In genomic region chr2:130169896-130170295, GRCh38 we compare ENCODE assay signal across 22 cellular contexts. TPM values are rescaled to one million over a fixed set of nuclear protein-coding genes. Genes with fewer than 3 reads are reported as not detected.
A peak's percentile ranks its signal among the peaks of the same experiment; 100 is the strongest.
DNase-seq lines count a peak whose midpoint lies in the region; ATAC-seq and TF ChIP-seq lines count a peak whose summit lies in the region.
"Had no signal": no experiment of that assay in that cellular context is flagged by ENCODE, and none has a peak within 500 bp of the region (broad histone marks: within the 10 kb centered on the region; RNA-seq: fewer than 3 reads in every experiment).

No MANE protein-coding gene starts in this region.

- no peaks in the 10 kb centered on the region for H3K27me3 Mint-ChIP-seq in activated CD4-positive, alpha-beta T cell treated with anti-CD3 and anti-CD28 coated beads, Interleukin-2, amount 10 ng/mL, durations not matched to agents 24 days and 14 days
- H3K27me3 Mint-ChIP-seq in activated CD8-positive, alpha-beta T cell treated with anti-CD3 and anti-CD28 coated beads, Interleukin-2, amount 10 ng/mL, durations not matched to agents 7 days and 5 days (ENCODE audit: low read depth) = no peaks in the 10 kb centered on the region
- no peaks in the 10 kb centered on the region for H3K27me3 Mint-ChIP-seq in activated CD8-positive, alpha-beta T cell treated with anti-CD3 and anti-CD28 coated beads for 36 hours
- no peaks in the 10 kb centered on the region for H3K27me3 Mint-ChIP-seq in activated naive CD8-positive, alpha-beta T cell treated with anti-CD3 and anti-CD28 coated beads, Interleukin-2, amount 10 ng/mL, durations not matched to agents 7 days and 5 days
- no peaks in the 10 kb centered on the region for H3K27me3 Mint-ChIP-seq in activated naive CD8-positive, alpha-beta T cell treated with anti-CD3 and anti-CD28 coated beads for 36 hours
- no peaks in the 10 kb centered on the region for H3K27me3 Mint-ChIP-seq in natural killer cell treated with Interleukin-12 subunit alpha and Interleukin-12 subunit beta and Interleukin-15 and Interleukin-18, amount 100 ng/mL, for 72 hours
- H3K27me3 Mint-ChIP-seq: CD4-positive, alpha-beta memory T cell had no signal

- intact Hi-C loops in activated CD4-positive, alpha-beta T cell treated with anti-CD3 and anti-CD28 coated beads, Interleukin-2, amount 10 ng/mL, durations not matched to agents 24 days and 14 days (cut with micrococcal nuclease) = no loop called here
- intact Hi-C loops in activated CD8-positive, alpha-beta T cell treated with anti-CD3 and anti-CD28 coated beads for 36 hours (cut with micrococcal nuclease) = no loop called here

- peak overlapping the region; percentile 32 for H3K4me3 Mint-ChIP-seq in activated CD4-positive, alpha-beta T cell treated with anti-CD3 and anti-CD28 coated beads, Interleukin-2, amount 10 ng/mL, durations not matched to agents 24 days and 14 days
- peak overlapping the region; percentile 52 for H3K4me3 Mint-ChIP-seq in activated CD8-positive, alpha-beta T cell treated with anti-CD3 and anti-CD28 coated beads, Interleukin-2, amount 10 ng/mL, durations not matched to agents 7 days and 5 days
- no peak overlapping the region for H3K4me3 Mint-ChIP-seq in activated CD8-positive, alpha-beta T cell treated with anti-CD3 and anti-CD28 coated beads for 36 hours
- peak overlapping the region; percentile 66 for H3K4me3 Mint-ChIP-seq in activated naive CD8-positive, alpha-beta T cell treated with anti-CD3 and anti-CD28 coated beads, Interleukin-2, amount 10 ng/mL, durations not matched to agents 7 days and 5 days
- H3K4me3 Mint-ChIP-seq in activated naive CD8-positive, alpha-beta T cell treated with anti-CD3 and anti-CD28 coated beads for 36 hours = no peak overlapping the region
- peak overlapping the region; percentile 49 for H3K4me3 Mint-ChIP-seq in natural killer cell treated with Interleukin-12 subunit alpha and Interleukin-12 subunit beta and Interleukin-15 and Interleukin-18, amount 100 ng/mL, for 72 hours
- H3K4me3 Mint-ChIP-seq: CD4-positive, alpha-beta memory T cell had no signal

- DNase-seq in activated CD4-positive, alpha-beta T cell treated with anti-CD3 and anti-CD28 coated beads, Interleukin-2, amount 10 ng/mL, durations not matched to agents 24 days and 14 days = no peak
- DNase-seq in activated CD4-positive, alpha-beta T cell treated with anti-CD3 and anti-CD28 coated beads, Interleukin-2, amount 50 U/mL, for 4 hours = no peak
- no peak for DNase-seq in activated CD8-positive, alpha-beta T cell treated with anti-CD3 and anti-CD28 coated beads, Interleukin-2, amount 10 ng/mL, durations not matched to agents 7 days and 5 days
- no peak for DNase-seq in activated CD8-positive, alpha-beta T cell treated with anti-CD3 and anti-CD28 coated beads for 36 hours
- DNase-seq in activated naive CD8-positive, alpha-beta T cell treated with anti-CD3 and anti-CD28 coated beads, Interleukin-2, amount 10 ng/mL, durations not matched to agents 7 days and 5 days = no peak
- DNase-seq in activated naive CD8-positive, alpha-beta T cell treated with anti-CD3 and anti-CD28 coated beads for 36 hours = no peak
- DNase-seq in natural killer cell treated with Interleukin-12 subunit alpha and Interleukin-12 subunit beta and Interleukin-15 and Interleukin-18, amount 100 ng/mL, for 72 hours (ENCODE audit: low spot score) = no peak
- no peak for DNase-seq in medulla oblongata (ENCODE audit: extremely low spot score)
- DNase-seq: 8988T; ACHN; AML-193; BE2C; Calu3; CD4-positive, alpha-beta memory T cell; COR-L47; DMS153; DND-41; GM23248; H7; HCEC 1CT had no signal

- H3K27ac Mint-ChIP-seq in activated CD4-positive, alpha-beta T cell treated with anti-CD3 and anti-CD28 coated beads, Interleukin-2, amount 10 ng/mL, durations not matched to agents 24 days and 14 days = no peak overlapping the region
- H3K27ac Mint-ChIP-seq in activated CD8-positive, alpha-beta T cell treated with anti-CD3 and anti-CD28 coated beads, Interleukin-2, amount 10 ng/mL, durations not matched to agents 7 days and 5 days = peak overlapping the region; percentile 79
- no peak overlapping the region for H3K27ac Mint-ChIP-seq in activated CD8-positive, alpha-beta T cell treated with anti-CD3 and anti-CD28 coated beads for 36 hours
- H3K27ac Mint-ChIP-seq in activated naive CD8-positive, alpha-beta T cell treated with anti-CD3 and anti-CD28 coated beads, Interleukin-2, amount 10 ng/mL, durations not matched to agents 7 days and 5 days = peak overlapping the region; percentile 84
- no peak overlapping the region for H3K27ac Mint-ChIP-seq in activated naive CD8-positive, alpha-beta T cell treated with anti-CD3 and anti-CD28 coated beads for 36 hours
- peak overlapping the region; percentile 70 to 88 for H3K27ac Mint-ChIP-seq in natural killer cell treated with Interleukin-12 subunit alpha and Interleukin-12 subunit beta and Interleukin-15 and Interleukin-18, amount 100 ng/mL, for 72 hours

- H3K4me1 Mint-ChIP-seq in activated CD4-positive, alpha-beta T cell treated with anti-CD3 and anti-CD28 coated beads, Interleukin-2, amount 10 ng/mL, durations not matched to agents 24 days and 14 days = peaks cover 12% of the 10 kb centered on the region
- peaks cover 33% of the 10 kb centered on the region for H3K4me1 Mint-ChIP-seq in activated CD8-positive, alpha-beta T cell treated with anti-CD3 and anti-CD28 coated beads, Interleukin-2, amount 10 ng/mL, durations not matched to agents 7 days and 5 days (ENCODE audit: low read depth)
- peaks cover 6% of the 10 kb centered on the region for H3K4me1 Mint-ChIP-seq in activated CD8-positive, alpha-beta T cell treated with anti-CD3 and anti-CD28 coated beads for 36 hours (ENCODE audit: low read depth)
- H3K4me1 Mint-ChIP-seq in activated naive CD8-positive, alpha-beta T cell treated with anti-CD3 and anti-CD28 coated beads, Interleukin-2, amount 10 ng/mL, durations not matched to agents 7 days and 5 days = peaks cover 17% of the 10 kb centered on the region
- H3K4me1 Mint-ChIP-seq in activated naive CD8-positive, alpha-beta T cell treated with anti-CD3 and anti-CD28 coated beads for 36 hours = no peaks in the 10 kb centered on the region
- H3K4me1 Mint-ChIP-seq in natural killer cell treated with Interleukin-12 subunit alpha and Interleukin-12 subunit beta and Interleukin-15 and Interleukin-18, amount 100 ng/mL, for 72 hours (ENCODE audit: low read depth in 2 of 2) = peaks cover 12 to 16% of the 10 kb centered on the region in 2 donors
- H3K4me1 Mint-ChIP-seq: CD4-positive, alpha-beta memory T cell had no signal

- no peak for ATAC-seq in activated CD8-positive, alpha-beta T cell treated with anti-CD3 and anti-CD28 coated beads, Interleukin-2, amount 10 ng/mL, durations not matched to agents 7 days and 5 days
- ATAC-seq in activated CD8-positive, alpha-beta T cell treated with anti-CD3 and anti-CD28 coated beads for 36 hours = no peak
- ATAC-seq in activated naive CD8-positive, alpha-beta T cell treated with anti-CD3 and anti-CD28 coated beads, Interleukin-2, amount 10 ng/mL, durations not matched to agents 7 days and 5 days (ENCODE audit: low read depth) = no peak
- no peak for ATAC-seq in natural killer cell treated with Interleukin-12 subunit alpha and Interleukin-12 subunit beta and Interleukin-15 and Interleukin-18, amount 100 ng/mL, for 72 hours
- ATAC-seq: A549 had no signal

- POLR2A ChIA-PET in activated CD8-positive, alpha-beta T cell treated with anti-CD3 and anti-CD28 coated beads, Interleukin-2, amount 10 ng/mL, durations not matched to agents 7 days and 5 days (lab: Charles Lee) = interaction anchor here (1.2 to 1.8 kb wide), 2 partner anchors 11 kb away, joined by 5 to 8 read pairs; partner anchors contain the start of gene SMPD4
- POLR2A ChIA-PET in activated CD8-positive, alpha-beta T cell treated with anti-CD3 and anti-CD28 coated beads for 36 hours (lab: Charles Lee) = interaction anchor here (1.5 to 1.7 kb wide), 2 partner anchors 11 kb away, joined by 4 to 7 read pairs; no protein-coding TSS in a partner anchor
- POLR2A ChIA-PET in activated naive CD8-positive, alpha-beta T cell treated with anti-CD3 and anti-CD28 coated beads, Interleukin-2, amount 10 ng/mL, durations not matched to agents 7 days and 5 days (lab: Charles Lee) = interaction anchor here (1.2 to 3.5 kb wide), 2 partner anchors 11 to 12 kb away, joined by 4 to 26 read pairs; partner anchors contain the start of genes MZT2B and SMPD4

- H3K36me3 Mint-ChIP-seq in activated CD4-positive, alpha-beta T cell treated with anti-CD3 and anti-CD28 coated beads, Interleukin-2, amount 10 ng/mL, durations not matched to agents 24 days and 14 days (ENCODE audit: low read depth) = peaks cover 44% of the 10 kb centered on the region
- peaks cover 44% of the 10 kb centered on the region for H3K36me3 Mint-ChIP-seq in activated CD8-positive, alpha-beta T cell treated with anti-CD3 and anti-CD28 coated beads, Interleukin-2, amount 10 ng/mL, durations not matched to agents 7 days and 5 days (ENCODE audit: low read depth)
- peaks cover 33% of the 10 kb centered on the region for H3K36me3 Mint-ChIP-seq in activated CD8-positive, alpha-beta T cell treated with anti-CD3 and anti-CD28 coated beads for 36 hours (ENCODE audit: low read depth)
- H3K36me3 Mint-ChIP-seq in activated naive CD8-positive, alpha-beta T cell treated with anti-CD3 and anti-CD28 coated beads, Interleukin-2, amount 10 ng/mL, durations not matched to agents 7 days and 5 days = peaks cover 18% of the 10 kb centered on the region
- H3K36me3 Mint-ChIP-seq in activated naive CD8-positive, alpha-beta T cell treated with anti-CD3 and anti-CD28 coated beads for 36 hours = peaks cover 17% of the 10 kb centered on the region
- peaks cover 6% of the 10 kb centered on the region for H3K36me3 Mint-ChIP-seq in natural killer cell treated with Interleukin-12 subunit alpha and Interleukin-12 subunit beta and Interleukin-15 and Interleukin-18, amount 100 ng/mL, for 72 hours

- CTCF ChIA-PET in activated CD8-positive, alpha-beta T cell treated with anti-CD3 and anti-CD28 coated beads, Interleukin-2, amount 10 ng/mL, durations not matched to agents 7 days and 5 days (lab: Charles Lee) = interaction anchor here (1.8 kb wide), 1 partner anchor 13 kb away, joined by 5 read pairs; the partner anchor contains the start of gene MZT2B
- CTCF ChIA-PET in activated CD8-positive, alpha-beta T cell treated with anti-CD3 and anti-CD28 coated beads for 36 hours (lab: Charles Lee) = interaction anchor here (1.3 kb wide), 1 partner anchor 12 kb away, joined by 4 read pairs; the partner anchor contains the start of gene SMPD4

- H3K9me3 Mint-ChIP-seq in activated CD4-positive, alpha-beta T cell treated with anti-CD3 and anti-CD28 coated beads, Interleukin-2, amount 10 ng/mL, durations not matched to agents 24 days and 14 days = no peaks in the 10 kb centered on the region
- no peaks in the 10 kb centered on the region for H3K9me3 Mint-ChIP-seq in activated CD8-positive, alpha-beta T cell treated with anti-CD3 and anti-CD28 coated beads, Interleukin-2, amount 10 ng/mL, durations not matched to agents 7 days and 5 days (ENCODE audit: insufficient read depth)
- H3K9me3 Mint-ChIP-seq in activated CD8-positive, alpha-beta T cell treated with anti-CD3 and anti-CD28 coated beads for 36 hours = no peaks in the 10 kb centered on the region
- no peaks in the 10 kb centered on the region for H3K9me3 Mint-ChIP-seq in activated naive CD8-positive, alpha-beta T cell treated with anti-CD3 and anti-CD28 coated beads, Interleukin-2, amount 10 ng/mL, durations not matched to agents 7 days and 5 days
- H3K9me3 Mint-ChIP-seq in activated naive CD8-positive, alpha-beta T cell treated with anti-CD3 and anti-CD28 coated beads for 36 hours = no peaks in the 10 kb centered on the region
- no peaks in the 10 kb centered on the region for H3K9me3 Mint-ChIP-seq in natural killer cell treated with Interleukin-12 subunit alpha and Interleukin-12 subunit beta and Interleukin-15 and Interleukin-18, amount 100 ng/mL, for 72 hours
- H3K9me3 Mint-ChIP-seq: CD4-positive, alpha-beta memory T cell had no signal

- TF ChIP-seq CTCF in activated CD8-positive, alpha-beta T cell treated with anti-CD3 and anti-CD28 coated beads for 36 hours (IDR thresholded peaks at IDR 0.05) = no peak

RNA-seq across cellular contexts. Expression of gene SMPD4, which starts 11.5 kb away (rescaled TPM):
- 86.0 and 91.1 TPM in 2 replicates for total RNA-seq in activated CD4-positive, alpha-beta T cell treated with anti-CD3 and anti-CD28 coated beads, Interleukin-2, amount 10 ng/mL, durations not matched to agents 24 days and 14 days
- 10 to 100 TPM; 83.9 to 88.2 TPM for total RNA-seq in activated CD8-positive, alpha-beta T cell treated with anti-CD3 and anti-CD28 coated beads, Interleukin-2, amount 10 ng/mL, durations not matched to agents 7 days and 5 days
- 10 to 100 TPM; 73.8 to 75.8 TPM for total RNA-seq in activated CD8-positive, alpha-beta T cell treated with anti-CD3 and anti-CD28 coated beads for 36 hours
- total RNA-seq in activated naive CD8-positive, alpha-beta T cell treated with anti-CD3 and anti-CD28 coated beads, Interleukin-2, amount 10 ng/mL, durations not matched to agents 7 days and 5 days = 10 to 100 TPM; 67.3 to 74.2 TPM
- 100 to 1,000 TPM; 109 to 110 TPM for total RNA-seq in activated naive CD8-positive, alpha-beta T cell treated with anti-CD3 and anti-CD28 coated beads for 36 hours
- 100 to 1,000 TPM in 1 of 2 donors, 10 to 100 TPM in 1; 84.8 to 122 TPM for total RNA-seq in natural killer cell treated with Interleukin-12 subunit alpha and Interleukin-12 subunit beta and Interleukin-15 and Interleukin-18, amount 100 ng/mL, for 72 hours

RNA-seq across cellular contexts. Expression of gene MZT2B, which starts 12.2 kb away (rescaled TPM):
- 312 and 329 TPM in 2 replicates for total RNA-seq in activated CD4-positive, alpha-beta T cell treated with anti-CD3 and anti-CD28 coated beads, Interleukin-2, amount 10 ng/mL, durations not matched to agents 24 days and 14 days
- 100 to 1,000 TPM; 458 to 486 TPM for total RNA-seq in activated CD8-positive, alpha-beta T cell treated with anti-CD3 and anti-CD28 coated beads, Interleukin-2, amount 10 ng/mL, durations not matched to agents 7 days and 5 days
- total RNA-seq in activated CD8-positive, alpha-beta T cell treated with anti-CD3 and anti-CD28 coated beads for 36 hours = 100 to 1,000 TPM; 390 to 402 TPM
- 100 to 1,000 TPM; 400 to 434 TPM for total RNA-seq in activated naive CD8-positive, alpha-beta T cell treated with anti-CD3 and anti-CD28 coated beads, Interleukin-2, amount 10 ng/mL, durations not matched to agents 7 days and 5 days
- total RNA-seq in activated naive CD8-positive, alpha-beta T cell treated with anti-CD3 and anti-CD28 coated beads for 36 hours = 100 to 1,000 TPM; 366 to 371 TPM
- total RNA-seq in natural killer cell treated with Interleukin-12 subunit alpha and Interleukin-12 subunit beta and Interleukin-15 and Interleukin-18, amount 100 ng/mL, for 72 hours = 100 to 1,000 TPM; 179 to 231 TPM

RNA-seq across cellular contexts. Expression of gene CCDC74B, which starts 25.0 kb away (rescaled TPM):
- total RNA-seq in activated CD4-positive, alpha-beta T cell treated with anti-CD3 and anti-CD28 coated beads, Interleukin-2, amount 10 ng/mL, durations not matched to agents 24 days and 14 days = 1.2 and 1.4 TPM in 2 replicates
- 1 to 10 TPM; 3.2 to 3.4 TPM for total RNA-seq in activated CD8-positive, alpha-beta T cell treated with anti-CD3 and anti-CD28 coated beads, Interleukin-2, amount 10 ng/mL, durations not matched to agents 7 days and 5 days
- total RNA-seq in activated CD8-positive, alpha-beta T cell treated with anti-CD3 and anti-CD28 coated beads for 36 hours = 1 to 10 TPM; 3.0 to 3.5 TPM
- total RNA-seq in activated naive CD8-positive, alpha-beta T cell treated with anti-CD3 and anti-CD28 coated beads, Interleukin-2, amount 10 ng/mL, durations not matched to agents 7 days and 5 days = 1 to 10 TPM; 1.2 to 1.5 TPM
- total RNA-seq in activated naive CD8-positive, alpha-beta T cell treated with anti-CD3 and anti-CD28 coated beads for 36 hours = 1 to 10 TPM in 1 of 2 experiments, under 1 TPM in 1; 0.72 to 1.4 TPM
- 1 to 10 TPM in 1 of 2 donors, under 1 TPM in 1; 0.83 to 1.7 TPM for total RNA-seq in natural killer cell treated with Interleukin-12 subunit alpha and Interleukin-12 subunit beta and Interleukin-15 and Interleukin-18, amount 100 ng/mL, for 72 hours

RNA-seq across cellular contexts. Expression of gene TUBA3E, which starts 28.3 kb away (rescaled TPM):
- not detected in 2 replicates for total RNA-seq in activated CD4-positive, alpha-beta T cell treated with anti-CD3 and anti-CD28 coated beads, Interleukin-2, amount 10 ng/mL, durations not matched to agents 24 days and 14 days
- total RNA-seq in activated CD8-positive, alpha-beta T cell treated with anti-CD3 and anti-CD28 coated beads, Interleukin-2, amount 10 ng/mL, durations not matched to agents 7 days and 5 days = not detected
- total RNA-seq in activated CD8-positive, alpha-beta T cell treated with anti-CD3 and anti-CD28 coated beads for 36 hours = not detected
- total RNA-seq in activated naive CD8-positive, alpha-beta T cell treated with anti-CD3 and anti-CD28 coated beads, Interleukin-2, amount 10 ng/mL, durations not matched to agents 7 days and 5 days = not detected
- not detected for total RNA-seq in activated naive CD8-positive, alpha-beta T cell treated with anti-CD3 and anti-CD28 coated beads for 36 hours
- total RNA-seq in natural killer cell treated with Interleukin-12 subunit alpha and Interleukin-12 subunit beta and Interleukin-15 and Interleukin-18, amount 100 ng/mL, for 72 hours = not detected
- total RNA-seq: Calu3; CD4-positive, alpha-beta memory T cell; GM23248; H1; H7 had no signal

RNA-seq across cellular contexts. Expression of gene POTEF, which starts 40.9 kb away (rescaled TPM):
- total RNA-seq in activated CD4-positive, alpha-beta T cell treated with anti-CD3 and anti-CD28 coated beads, Interleukin-2, amount 10 ng/mL, durations not matched to agents 24 days and 14 days = not detected in 2 replicates
- not detected for total RNA-seq in activated CD8-positive, alpha-beta T cell treated with anti-CD3 and anti-CD28 coated beads, Interleukin-2, amount 10 ng/mL, durations not matched to agents 7 days and 5 days
- total RNA-seq in activated CD8-positive, alpha-beta T cell treated with anti-CD3 and anti-CD28 coated beads for 36 hours = not detected
- total RNA-seq in activated naive CD8-positive, alpha-beta T cell treated with anti-CD3 and anti-CD28 coated beads, Interleukin-2, amount 10 ng/mL, durations not matched to agents 7 days and 5 days = not detected
- total RNA-seq in activated naive CD8-positive, alpha-beta T cell treated with anti-CD3 and anti-CD28 coated beads for 36 hours = not detected
- not detected for total RNA-seq in natural killer cell treated with Interleukin-12 subunit alpha and Interleukin-12 subunit beta and Interleukin-15 and Interleukin-18, amount 100 ng/mL, for 72 hours
- total RNA-seq: Calu3; CD4-positive, alpha-beta memory T cell; GM23248 had no signal

Comparison
In these comparisons a context has a peak if more than half of its experiments do, and no peak if none do; other contexts are left out.
1. H3K27ac Mint-ChIP-seq: peak in activated CD8-positive, alpha-beta T cell treated with anti-CD3 and anti-CD28 coated beads, Interleukin-2, amount 10 ng/mL, durations not matched to agents 7 days and 5 days (single experiment), activated naive CD8-positive, alpha-beta T cell treated with anti-CD3 and anti-CD28 coated beads, Interleukin-2, amount 10 ng/mL, durations not matched to agents 7 days and 5 days (single experiment) and natural killer cell treated with Interleukin-12 subunit alpha and Interleukin-12 subunit beta and Interleukin-15 and Interleukin-18, amount 100 ng/mL, for 72 hours (2 of 2); none in activated CD4-positive, alpha-beta T cell treated with anti-CD3 and anti-CD28 coated beads, Interleukin-2, amount 10 ng/mL, durations not matched to agents 24 days and 14 days (single experiment), activated CD8-positive, alpha-beta T cell treated with anti-CD3 and anti-CD28 coated beads for 36 hours (single experiment) and activated naive CD8-positive, alpha-beta T cell treated with anti-CD3 and anti-CD28 coated beads for 36 hours (single experiment).
2. H3K4me3 Mint-ChIP-seq: peak in activated CD4-positive, alpha-beta T cell treated with anti-CD3 and anti-CD28 coated beads, Interleukin-2, amount 10 ng/mL, durations not matched to agents 24 days and 14 days (single experiment), activated CD8-positive, alpha-beta T cell treated with anti-CD3 and anti-CD28 coated beads, Interleukin-2, amount 10 ng/mL, durations not matched to agents 7 days and 5 days (single experiment), activated naive CD8-positive, alpha-beta T cell treated with anti-CD3 and anti-CD28 coated beads, Interleukin-2, amount 10 ng/mL, durations not matched to agents 7 days and 5 days (single experiment) and natural killer cell treated with Interleukin-12 subunit alpha and Interleukin-12 subunit beta and Interleukin-15 and Interleukin-18, amount 100 ng/mL, for 72 hours (single experiment); none in activated CD8-positive, alpha-beta T cell treated with anti-CD3 and anti-CD28 coated beads for 36 hours (single experiment) and activated naive CD8-positive, alpha-beta T cell treated with anti-CD3 and anti-CD28 coated beads for 36 hours (single experiment).